ENCODE assay signal across 1 cellular context in genomic region chr17:62626719-62627218, GRCh38.
TF ChIP-seq lines count a peak whose summit lies in the region.

No MANE protein-coding gene starts in this region.

TF ChIP-seq in WTC11, 78 proteins besides CTCF, POLR2A, EP300 and RAD21 (continued from another document):
- TF ChIP-seq ZNF425 (CRISPR knock-in tag; conservative IDR thresholded peaks at IDR 0.05) = no peak
